1 cellular context compared by ENCODE assay signal in the genomic region with DNA sequence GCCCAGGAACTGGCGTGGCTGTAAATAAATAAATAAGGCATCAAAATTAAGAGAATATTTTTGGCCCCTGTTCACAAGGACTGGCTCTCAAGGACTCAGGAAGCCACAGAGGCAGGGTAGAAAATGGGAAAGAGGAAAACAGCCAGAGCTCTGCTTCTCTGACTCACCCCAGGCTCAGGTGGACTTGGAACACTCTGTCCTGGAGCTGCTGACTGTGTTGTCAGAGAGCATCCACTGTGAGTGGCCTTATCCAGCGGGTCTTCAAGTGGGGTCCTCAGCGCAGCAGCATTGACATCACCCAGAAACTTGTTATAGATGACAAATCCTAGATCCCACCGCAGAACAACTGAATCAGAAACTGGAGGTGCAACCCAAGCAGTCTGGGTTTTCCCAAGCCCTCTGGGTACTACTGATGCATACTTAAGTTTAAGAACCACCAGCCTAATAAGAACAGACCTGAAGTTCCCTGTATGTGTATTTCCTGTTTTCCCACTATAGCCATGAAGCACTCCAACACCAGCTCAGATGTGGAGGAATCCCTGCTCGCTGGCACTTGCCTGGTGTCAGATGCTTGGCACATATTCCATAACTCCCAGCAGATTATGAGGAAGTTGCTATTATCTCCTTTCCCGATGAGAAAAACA.
TF ChIP-seq lines count a peak whose summit lies in the region.

No MANE protein-coding gene starts in this region.

TF ChIP-seq in A549, 52 proteins besides CTCF, POLR2A, EP300 and RAD21:
- no peak for TF ChIP-seq TFCP2L1 (CRISPR knock-in tag; IDR thresholded peaks at IDR 0.05)
- TF ChIP-seq, protein P1, sequence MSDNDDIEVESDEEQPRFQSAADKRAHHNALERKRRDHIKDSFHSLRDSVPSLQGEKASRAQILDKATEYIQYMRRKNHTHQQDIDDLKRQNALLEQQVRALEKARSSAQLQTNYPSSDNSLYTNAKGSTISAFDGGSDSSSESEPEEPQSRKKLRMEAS (IDR thresholded peaks at IDR 0.05), result no peak
- no peak for TF ChIP-seq POLR2AphosphoS2 (conservative IDR thresholded peaks at IDR 0.05; ENCODE audit: low read length)
- no peak for TF ChIP-seq CHD4 (IDR thresholded peaks at IDR 0.05; ENCODE audit: borderline replicate concordance)
- TF ChIP-seq NFE2L2 (conservative IDR thresholded peaks at IDR 0.05; ENCODE audit: low read length), result no peak
- TF ChIP-seq, protein P2, sequence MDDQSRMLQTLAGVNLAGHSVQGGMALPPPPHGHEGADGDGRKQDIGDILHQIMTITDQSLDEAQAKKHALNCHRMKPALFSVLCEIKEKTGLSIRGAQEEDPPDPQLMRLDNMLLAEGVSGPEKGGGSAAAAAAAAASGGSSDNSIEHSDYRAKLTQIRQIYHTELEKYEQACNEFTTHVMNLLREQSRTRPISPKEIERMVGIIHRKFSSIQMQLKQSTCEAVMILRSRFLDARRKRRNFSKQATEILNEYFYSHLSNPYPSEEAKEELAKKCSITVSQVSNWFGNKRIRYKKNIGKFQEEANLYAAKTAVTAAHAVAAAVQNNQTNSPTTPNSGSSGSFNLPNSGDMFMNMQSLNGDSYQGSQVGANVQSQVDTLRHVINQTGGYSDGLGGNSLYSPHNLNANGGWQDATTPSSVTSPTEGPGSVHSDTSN (IDR thresholded peaks at IDR 0.05), result no peak
- TF ChIP-seq FOXS1 (CRISPR knock-in tag; IDR thresholded peaks at IDR 0.05), result no peak
- no peak for TF ChIP-seq JUN (IDR thresholded peaks at IDR 0.05)
- TF ChIP-seq RCOR1 (IDR thresholded peaks at IDR 0.05; ENCODE audit: low read depth, low read length), result no peak
- no peak for TF ChIP-seq BHLHE40 (IDR thresholded peaks at IDR 0.05; ENCODE audit: low read depth, low read length)
- TF ChIP-seq MYC (IDR thresholded peaks at IDR 0.05; ENCODE audit: borderline replicate concordance, low read length), result no peak
- no peak for TF ChIP-seq MAFK (IDR thresholded peaks at IDR 0.05; ENCODE audit: partially characterized antibody)
